ENCODE assay signal across 15 cellular contexts in the genomic region with DNA sequence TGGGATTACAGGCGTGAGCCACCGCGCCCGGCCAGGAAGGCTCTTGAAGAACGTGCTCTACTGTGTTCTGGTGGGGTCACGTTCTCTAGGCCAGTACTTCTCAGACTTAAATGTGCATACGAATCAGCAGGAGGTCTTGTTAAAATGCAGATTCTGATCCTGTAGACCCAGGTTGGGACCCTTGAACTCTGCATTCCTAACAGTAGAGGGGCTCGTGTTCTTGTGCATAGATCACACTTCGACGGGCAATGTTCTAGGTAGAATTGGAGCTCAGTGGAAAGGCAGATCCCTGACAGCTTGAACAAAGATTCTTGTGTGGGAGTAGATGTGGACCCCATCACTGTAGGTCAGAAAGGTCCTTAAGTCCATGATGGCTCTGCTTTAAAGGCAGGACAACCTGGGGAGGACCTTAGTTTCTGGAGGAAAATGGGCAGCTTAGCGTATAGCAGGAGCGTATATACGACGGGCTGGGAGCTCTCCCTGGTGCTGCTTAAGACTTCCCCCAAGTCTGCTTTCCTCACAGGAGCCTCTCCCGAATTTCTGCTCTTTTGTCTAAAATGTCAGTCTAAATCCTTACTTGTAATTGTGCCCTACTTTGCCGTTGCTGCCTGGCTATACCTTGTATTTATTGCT. TPM values are rescaled to one million over a fixed set of nuclear protein-coding genes. Genes with fewer than 3 reads are reported as not detected.
A peak's percentile ranks its signal among the peaks of the same experiment; 100 is the strongest.
DNase-seq lines count a peak whose midpoint lies in the region; FAIRE-seq and TF ChIP-seq lines count a peak whose summit lies in the region.
"Had no signal": no experiment of that assay in that cellular context is flagged by ENCODE, and none has a peak within 500 bp of the region (broad histone marks: within the 10 kb centered on the region; RNA-seq: fewer than 3 reads in every experiment).

No MANE protein-coding gene starts in this region.

- H3K27ac ChIP-seq in astrocyte (ENCODE audit: low read depth, low read length) (no peak overlapping the region), smooth muscle cell (ENCODE audit: low read depth) (no peak overlapping the region), Karpas-422 (ENCODE audit: low read length) (no peak overlapping the region)

- no peaks in the 10 kb centered on the region for H3F3A ChIP-seq in smooth muscle cell (ENCODE audit: low read depth)

- no peak overlapping the region for H3K4me3 Mint-ChIP-seq in astrocyte (ENCODE audit: unreplicated experiment)
- H3K4me3 Mint-ChIP-seq: activated CD4-positive, alpha-beta memory T cell treated with anti-CD3 and anti-CD28 coated beads, Interleukin-2, amount 10 ng/mL, durations not matched to agents 7 days and 5 days; naive thymus-derived CD8-positive, alpha-beta T cell had no signal

- H3K79me2 ChIP-seq in astrocyte (ENCODE audit: insufficient read depth, low read length) (no peaks in the 10 kb centered on the region), smooth muscle cell (ENCODE audit: low read depth) (no peaks in the 10 kb centered on the region), Karpas-422 (ENCODE audit: low read length) (no peaks in the 10 kb centered on the region)

- H3K27me3 Mint-ChIP-seq in astrocyte (ENCODE audit: low read depth, unreplicated experiment), result peaks cover 46% of the 10 kb centered on the region

- H3K27me3 ChIP-seq in astrocyte (ENCODE audit: insufficient read depth, low read length) (peaks cover 17% of the 10 kb centered on the region), smooth muscle cell (ENCODE audit: low read depth) (peaks cover 37% of the 10 kb centered on the region), Karpas-422 (ENCODE audit: low read length) (no peaks in the 10 kb centered on the region)

- no peak for FAIRE-seq in astrocyte (lab: Jason Lieb, UNC)
- FAIRE-seq: frontal cortex had no signal

- H3K4me2 ChIP-seq in astrocyte (ENCODE audit: low read length) (no peak overlapping the region), smooth muscle cell (no peak overlapping the region), Karpas-422 (ENCODE audit: low read depth, low read length, poor library complexity, severe bottlenecking) (no peak overlapping the region)

- H3K9me3 ChIP-seq in astrocyte (ENCODE audit: insufficient read depth, low read depth, low read length) (no peaks in the 10 kb centered on the region), smooth muscle cell (replicated peaks; ENCODE audit: low read depth) (no peaks in the 10 kb centered on the region), Karpas-422 (ENCODE audit: low read length) (no peaks in the 10 kb centered on the region)

- H2AFZ ChIP-seq in astrocyte (ENCODE audit: low read depth, low read length), result no peak overlapping the region
- no peak overlapping the region for H2AFZ ChIP-seq in smooth muscle cell (ENCODE audit: low read depth)
- H2AFZ ChIP-seq in Karpas-422 (ENCODE audit: low read length), result no peak overlapping the region

- no peaks in the 10 kb centered on the region for H3K4me1 Mint-ChIP-seq in astrocyte (ENCODE audit: low read depth, unreplicated experiment)

- H3K36me3 ChIP-seq in astrocyte (ENCODE audit: insufficient read depth, low read length) (no peaks in the 10 kb centered on the region), smooth muscle cell (ENCODE audit: low read depth) (no peaks in the 10 kb centered on the region), Karpas-422 (ENCODE audit: insufficient read depth, low read length) (no peaks in the 10 kb centered on the region)

- H3K9ac ChIP-seq in astrocyte (ENCODE audit: low read length), result no peak overlapping the region
- H3K9ac ChIP-seq in smooth muscle cell (ENCODE audit: low read depth), result no peak overlapping the region
- H3K9ac ChIP-seq in Karpas-422 (ENCODE audit: low read length), result no peak overlapping the region

- TF ChIP-seq CTCF in astrocyte (IDR thresholded peaks at IDR 0.05; ENCODE audit: insufficient read depth, low read depth, low read length) (no peak), smooth muscle cell (IDR thresholded peaks at IDR 0.05; ENCODE audit: borderline replicate concordance, insufficient read depth, poor library complexity, severe bottlenecking) (peak; percentile 28)

- H3K9me3 Mint-ChIP-seq in astrocyte (ENCODE audit: unreplicated experiment), result no peaks in the 10 kb centered on the region
- H3K9me3 Mint-ChIP-seq: activated CD4-positive, alpha-beta memory T cell treated with anti-CD3 and anti-CD28 coated beads, Interleukin-2, amount 10 ng/mL, durations not matched to agents 7 days and 5 days had no signal

- no peak overlapping the region for H3K27ac Mint-ChIP-seq in astrocyte (ENCODE audit: unreplicated experiment)
- H3K27ac Mint-ChIP-seq: activated CD4-positive, alpha-beta memory T cell treated with anti-CD3 and anti-CD28 coated beads, Interleukin-2, amount 10 ng/mL, durations not matched to agents 7 days and 5 days; naive thymus-derived CD8-positive, alpha-beta T cell had no signal

- peak; percentile 37 for DNase-seq in HT-29 (ENCODE audit: low spot score)
- DNase-seq in astrocyte (ENCODE audit: low read depth), result peak; percentile 16
- peak; percentile 8 for DNase-seq in fibroblast of the conjunctiva (ENCODE audit: low read depth)
- DNase-seq in smooth muscle cell (lab: John Stamatoyannopoulos, UW; ENCODE audit: unreplicated experiment), result no peak
- DNase-seq in NCI-H2196 (lab: John Stamatoyannopoulos, UW; ENCODE audit: unreplicated experiment), result no peak
- DNase-seq in NCI-H2227 treated with DMSO at 0.1 percent for 48 hours (lab: John Stamatoyannopoulos, UW), result no peak
- DNase-seq in Karpas-422, result no peak
- DNase-seq: activated CD4-positive, alpha-beta memory T cell treated with anti-CD3 and anti-CD28 coated beads, Interleukin-2, amount 10 ng/mL, durations not matched to agents 7 days and 5 days; activated effector memory CD4-positive, alpha-beta T cell treated with Interleukin-2 at 50 U/mL for 16 hours; caudate nucleus; MV-4-11; naive thymus-derived CD8-positive, alpha-beta T cell; NCI-H446; T-helper 2 cell had no signal

- no peaks in the 10 kb centered on the region for H3K36me3 Mint-ChIP-seq in astrocyte (ENCODE audit: low read depth, unreplicated experiment)
- H3K36me3 Mint-ChIP-seq: naive thymus-derived CD8-positive, alpha-beta T cell had no signal

- WGBS in smooth muscle cell (ENCODE audit: low lambda C conversion rate), result 14% methylated on average over 13 of the region's 16 CpGs

- H3K9me2 ChIP-seq in Karpas-422 (replicated peaks; ENCODE audit: insufficient read depth, low read length), result no peaks in the 10 kb centered on the region

- H3K4me3 ChIP-seq in astrocyte (ENCODE audit: insufficient read depth, low read depth, low read length) (no peak overlapping the region), smooth muscle cell (no peak overlapping the region), Karpas-422 (ENCODE audit: low read length) (no peak overlapping the region)

- no peaks in the 10 kb centered on the region for H3K4me1 ChIP-seq in astrocyte (ENCODE audit: insufficient read depth, low read length)
- no peaks in the 10 kb centered on the region for H3K4me1 ChIP-seq in smooth muscle cell (ENCODE audit: low read depth)
- H3K4me1 ChIP-seq in Karpas-422 (ENCODE audit: low read length), result no peaks in the 10 kb centered on the region

- H4K20me1 ChIP-seq in astrocyte (ENCODE audit: insufficient read depth, low read length), result no peaks in the 10 kb centered on the region
- H4K20me1 ChIP-seq in smooth muscle cell (ENCODE audit: low read depth), result no peaks in the 10 kb centered on the region
- no peaks in the 10 kb centered on the region for H4K20me1 ChIP-seq in Karpas-422 (ENCODE audit: insufficient read depth, low read depth, low read length)

RNA-seq across cellular contexts. Expression of gene FAM81A, which starts 16.9 kb away (rescaled TPM):
- total RNA-seq in HT-29 (2014; rRNA removed; shearing (Covaris generic)), result 12.3 and 17.9 TPM in 2 replicates
- total RNA-seq in astrocyte (0.73 and 0.94 TPM in 2 replicates), smooth muscle cell (0.04 and 0.67 TPM in 2 replicates)
- 0.79 and 1.8 TPM in 2 replicates for polyA plus RNA-seq in smooth muscle cell
- total RNA-seq in Karpas-422 (2014; rRNA removed; shearing (Covaris generic); ENCODE audit: low replicate concordance), result 0.76 TPM in 1 of 2 replicates, not detected in the other
- polyA plus RNA-seq: naive thymus-derived CD8-positive, alpha-beta T cell had no signal

RNA-seq across cellular contexts. Expression of gene MYO1E, which starts 48.4 kb away (rescaled TPM):
- 77.4 and 86.2 TPM in 2 replicates for total RNA-seq in HT-29 (2014; rRNA removed; shearing (Covaris generic))
- total RNA-seq in astrocyte (227 and 244 TPM in 2 replicates), smooth muscle cell (50.0 and 68.6 TPM in 2 replicates)
- polyA plus RNA-seq in smooth muscle cell, result 54.5 and 69.6 TPM in 2 replicates
- 0.25 and 1.5 TPM in 2 replicates for total RNA-seq in Karpas-422 (2014; rRNA removed; shearing (Covaris generic); ENCODE audit: low replicate concordance)

Comparison
In these comparisons a context has a peak if more than half of its experiments do, and no peak if none do; other contexts are left out.
1. DNase-seq: peak in HT-29 (single experiment), astrocyte (single experiment) and fibroblast of the conjunctiva (single experiment); none in smooth muscle cell (single experiment), NCI-H2196 (single experiment), NCI-H2227 treated with DMSO at 0.1 percent for 48 hours (single experiment) and Karpas-422 (single experiment).
2. RNA of gene MYO1E, which starts 48.4 kb away (total RNA-seq): 227 to 244 TPM in astrocyte, 77.4 to 86.2 TPM in HT-29 and 50.0 to 68.6 TPM in smooth muscle cell; 0.25 to 1.5 TPM in Karpas-422; every median in the first group is over 10 times any median in the second.